ENCODE assay signal across 1 cellular context in genomic region chr11:44307340-44308099, GRCh38.
TF ChIP-seq lines count a peak whose summit lies in the region.

No MANE protein-coding gene starts in this region.

TF ChIP-seq in K562, 482 proteins besides CTCF, POLR2A, EP300 and RAD21:
- TF ChIP-seq HBP1 (CRISPR knock-in tag; IDR thresholded peaks at IDR 0.05) (0 out of 2 replicates have a peak, but pooled peaks have one; percentile 23), ZFPM2 (CRISPR knock-in tag; IDR thresholded peaks at IDR 0.05) (no peak), ZNF444 (CRISPR knock-in tag; IDR thresholded peaks at IDR 0.05) (no peak)
